16 cellular contexts compared by ENCODE assay signal in the genomic region with DNA sequence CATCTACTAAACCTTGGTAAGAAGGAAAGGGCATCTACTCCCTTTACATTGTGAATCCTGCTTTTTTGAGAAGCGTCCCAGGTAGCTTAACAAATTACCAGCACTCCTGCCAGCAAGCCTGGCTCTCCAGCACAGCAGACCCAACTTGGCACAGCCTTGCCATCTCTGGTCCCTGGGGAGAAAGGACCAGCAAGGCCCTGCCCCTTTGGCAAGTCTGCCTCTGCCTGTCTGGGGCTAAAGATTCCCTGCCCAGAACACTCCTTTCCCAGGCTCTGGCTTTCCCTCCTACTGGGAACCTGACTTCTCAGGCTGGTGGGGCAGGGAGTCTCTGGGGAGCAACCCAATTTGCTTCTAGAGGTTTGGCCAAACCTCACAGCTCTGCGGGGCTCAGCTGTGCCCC.
DNase-seq lines count a peak whose midpoint lies in the region; ATAC-seq and TF ChIP-seq lines count a peak whose summit lies in the region.
"Had no signal": no experiment of that assay in that cellular context is flagged by ENCODE, and none has a peak within 500 bp of the region (broad histone marks: within the 10 kb centered on the region; RNA-seq: fewer than 3 reads in every experiment).

No MANE protein-coding gene starts in this region.

- DNase-seq in NCI-H1436 (lab: John Stamatoyannopoulos, UW) (peak; percentile 8), NCI-H1436 treated with DMSO at 0.1 percent for 48 hours (lab: John Stamatoyannopoulos, UW) (no peak), NCI-H446 treated with DMSO at 0.1 percent for 48 hours (lab: John Stamatoyannopoulos, UW) (peak; percentile 81), fibroblast of the aortic adventitia (ENCODE audit: low read depth) (peak; percentile 51), iPS-NIHi11 (ENCODE audit: low spot score) (no peak)
- DNase-seq: DMS79 treated with DMSO at 0.1 percent for 48 hours, endodermal cell, midbrain, NCI-H2029 treated with DMSO at 0.1 percent for 48 hours, OCI-M1 had no signal

- H3K27ac Mint-ChIP-seq in stimulated activated memory B cell treated with anti-CD40 and anti-IgM and Interleukin-4, amounts not matched to agents 10 μg/mL and 1 μg/mL and 100 μg/mL, for 72 hours = no peak overlapping the region

- H3K9me3 ChIP-seq in stomach smooth muscle (ENCODE audit: control insufficient read depth in 2 of 2, low read length in 2 of 2) = no peaks in the 10 kb centered on the region
- H3K9me3 ChIP-seq: HAP-1 had no signal

- peak overlapping the region; percentile 91 for H3K27ac ChIP-seq in stomach smooth muscle (ENCODE audit: low read length)
- H3K27ac ChIP-seq: 22Rv1 had no signal

- no peak for TF ChIP-seq CTCF in fibroblast of the aortic adventitia (IDR thresholded peaks at IDR 0.05; ENCODE audit: insufficient read depth, low read length)

- H3K36me3 Mint-ChIP-seq in stimulated activated memory B cell treated with anti-CD40 and anti-IgM and Interleukin-4, amounts not matched to agents 10 μg/mL and 1 μg/mL and 100 μg/mL, for 72 hours = peaks cover 4% of the 10 kb centered on the region

- no peaks in the 10 kb centered on the region for H3K9me3 Mint-ChIP-seq in stimulated activated memory B cell treated with anti-CD40 and anti-IgM and Interleukin-4, amounts not matched to agents 10 μg/mL and 1 μg/mL and 100 μg/mL, for 72 hours
- H3K9me3 Mint-ChIP-seq: endodermal cell had no signal

- H3K9ac ChIP-seq in stomach smooth muscle (ENCODE audit: low read length in 2 of 2) = peak overlapping the region; percentile 1 to 47

- peaks cover 17% of the 10 kb centered on the region for H3K4me1 Mint-ChIP-seq in stimulated activated memory B cell treated with anti-CD40 and anti-IgM and Interleukin-4, amounts not matched to agents 10 μg/mL and 1 μg/mL and 100 μg/mL, for 72 hours

- H3K36me3 ChIP-seq in stomach smooth muscle (ENCODE audit: control insufficient read depth in 2 of 2, insufficient read depth in 2 of 2, low read length in 2 of 2) = peaks cover 19 to 27% of the 10 kb centered on the region in 2 donors

- no peak overlapping the region for H3K4me3 ChIP-seq in fibroblast of the aortic adventitia (ENCODE audit: low read depth, low read length)
- peak overlapping the region in 1 of 2 donors; percentile 29 for H3K4me3 ChIP-seq in stomach smooth muscle (ENCODE audit: low read length in 2 of 2)
- H3K4me3 ChIP-seq: HAP-1, K562 had no signal

- ATAC-seq in stimulated activated memory B cell treated with anti-CD40 and anti-IgM and Interleukin-4, amounts not matched to agents 10 μg/mL and 1 μg/mL and 100 μg/mL, for 72 hours = no peak
- ATAC-seq in SK-N-SH treated with all-trans-retinoic acid at 6 μM for 48 hours = no peak
- ATAC-seq: K562 had no signal

- no peaks in the 10 kb centered on the region for H3K27me3 Mint-ChIP-seq in stimulated activated memory B cell treated with anti-CD40 and anti-IgM and Interleukin-4, amounts not matched to agents 10 μg/mL and 1 μg/mL and 100 μg/mL, for 72 hours

- peaks cover 82% of the 10 kb centered on the region for H3K4me1 ChIP-seq in stomach smooth muscle (ENCODE audit: control insufficient read depth, insufficient read depth, low read length)
- H3K4me1 ChIP-seq: HAP-1 had no signal

- H3K4me3 Mint-ChIP-seq in stimulated activated memory B cell treated with anti-CD40 and anti-IgM and Interleukin-4, amounts not matched to agents 10 μg/mL and 1 μg/mL and 100 μg/mL, for 72 hours = no peak overlapping the region
- H3K4me3 Mint-ChIP-seq: endodermal cell had no signal

- H3K27me3 ChIP-seq in stomach smooth muscle (ENCODE audit: control insufficient read depth in 1 of 2, insufficient read depth in 2 of 2, low read length in 2 of 2) = no peaks in the 10 kb centered on the region

TF ChIP-seq in SK-N-SH treated with all-trans-retinoic acid at 6 μM for 48 hours, 23 proteins besides CTCF, POLR2A, EP300 and RAD21:
- no peak for TF ChIP-seq SNAI2 (CRISPR knock-in tag; IDR thresholded peaks at IDR 0.05)
- TF ChIP-seq ZNF8 (CRISPR knock-in tag; IDR thresholded peaks at IDR 0.05) = no peak
- TF ChIP-seq GLIS3 (CRISPR knock-in tag; IDR thresholded peaks at IDR 0.05) = no peak
- no peak for TF ChIP-seq TOX (CRISPR knock-in tag; IDR thresholded peaks at IDR 0.05; ENCODE audit: borderline replicate concordance)
- no peak for TF ChIP-seq ZC3H10 (CRISPR knock-in tag; IDR thresholded peaks at IDR 0.05)
- no peak for TF ChIP-seq ZNF70 (CRISPR knock-in tag; IDR thresholded peaks at IDR 0.05)

Comparison
In these comparisons a context has a peak if more than half of its experiments do, and no peak if none do; other contexts are left out.
1. DNase-seq: peak in NCI-H1436 (single experiment), NCI-H446 treated with DMSO at 0.1 percent for 48 hours (single experiment) and fibroblast of the aortic adventitia (single experiment); none in NCI-H1436 treated with DMSO at 0.1 percent for 48 hours (single experiment) and iPS-NIHi11 (single experiment).